In genomic region chr22:39457546-39458442, GRCh38 we compare ENCODE assay signal across 9 cellular contexts. TPM values are rescaled to one million over a fixed set of nuclear protein-coding genes. Genes with fewer than 3 reads are reported as not detected.
A peak's percentile ranks its signal among the peaks of the same experiment; 100 is the strongest.
DNase-seq lines count a peak whose midpoint lies in the region; ATAC-seq and TF ChIP-seq lines count a peak whose summit lies in the region.
"Had no signal": no experiment of that assay in that cellular context is flagged by ENCODE, and none has a peak within 500 bp of the region (broad histone marks: within the 10 kb centered on the region; RNA-seq: fewer than 3 reads in every experiment).

No MANE protein-coding gene starts in this region.

- H3K9me3 ChIP-seq in ES-I3 (ENCODE audit: control insufficient read depth, insufficient read depth, low read length): no peaks in the 10 kb centered on the region
- no peaks in the 10 kb centered on the region for H3K9me3 ChIP-seq in NT2/D1 (ENCODE audit: insufficient read depth, low read length)
- H3K9me3 ChIP-seq in ovary: no peaks in the 10 kb centered on the region

- H3K4me3 ChIP-seq in NT2/D1 (ENCODE audit: insufficient read length, low read depth): peak overlapping the region; percentile 36
- H3K4me3 ChIP-seq in epithelial cell of proximal tubule (ENCODE audit: low read depth, low read length): peak overlapping the region; percentile 34
- H3K4me3 ChIP-seq in ovary: peak overlapping the region; percentile 29

- DNase-seq in NT2/D1 (ENCODE audit: low read depth, low spot score) (no peak), epithelial cell of proximal tubule (ENCODE audit: low read depth) (no peak), ovary (no peak), CD1c-positive myeloid dendritic cell (ENCODE audit: extremely low spot score) (no peak), LoVo (ENCODE audit: low spot score) (no peak)
- DNase-seq: foreskin fibroblast had no signal

- intact Hi-C loops in ovary (cut with DNase I): no loop called here

- no peak for TF ChIP-seq EP300 in ovary (IDR thresholded peaks at IDR 0.05)

- peak overlapping the region; percentile 63 for H3K9ac ChIP-seq in ES-I3 (ENCODE audit: low read depth, low read length)
- H3K9ac ChIP-seq in NT2/D1 (ENCODE audit: insufficient read length, low read depth): peak overlapping the region; percentile 80

- no peaks in the 10 kb centered on the region for H3K36me3 ChIP-seq in ES-I3 (ENCODE audit: insufficient read depth, low read length)
- H3K36me3 ChIP-seq in NT2/D1 (ENCODE audit: insufficient read depth, insufficient read length, low read length): no peaks in the 10 kb centered on the region
- no peaks in the 10 kb centered on the region for H3K36me3 ChIP-seq in ovary

- ATAC-seq in GM18868 (IDR thresholded peaks at IDR 0.05; ENCODE audit: unreplicated experiment) (no peak), HG03139 (IDR thresholded peaks at IDR 0.05; ENCODE audit: unreplicated experiment) (no peak)

- no peak overlapping the region for H3K27ac ChIP-seq in ovary

- H3K27me3 ChIP-seq in NT2/D1 (ENCODE audit: insufficient read depth, insufficient read length) (peaks cover 5% of the 10 kb centered on the region), ovary (peaks cover 2% of the 10 kb centered on the region)

- no peak for TF ChIP-seq CTCF in epithelial cell of proximal tubule (conservative IDR thresholded peaks at IDR 0.05; ENCODE audit: low read depth, low read length)
- TF ChIP-seq CTCF in ovary (IDR thresholded peaks at IDR 0.05): no peak

- H3K4me1 ChIP-seq in ES-I3 (ENCODE audit: insufficient read depth, low read length): peaks cover 10% of the 10 kb centered on the region; the same call in 1 of the 2 replicates
- peaks cover 18% of the 10 kb centered on the region for H3K4me1 ChIP-seq in NT2/D1 (ENCODE audit: insufficient read depth, insufficient read length)
- H3K4me1 ChIP-seq in ovary (ENCODE audit: insufficient read depth): no peaks in the 10 kb centered on the region

- TF ChIP-seq POLR2A in ovary (IDR thresholded peaks at IDR 0.05): no peak

- WGBS in ovary, 3 donors: 1 to 3% (median 1%) methylated on average over 24 to 85 of the region's 85 CpGs

RNA-seq across cellular contexts. Expression of gene MGAT3, which starts 1.0 kb away (rescaled TPM):
- total RNA-seq in epithelial cell of proximal tubule: 0.65 and 2.4 TPM in 2 replicates
- total RNA-seq in ovary: 1 to 10 TPM in 5 of 7 donors, under 1 TPM in 2; 0.91 to 5.9 (median 1.1) TPM
- polyA plus RNA-seq in ovary: 1 to 10 TPM; 2.1 to 2.3 TPM

RNA-seq across cellular contexts. Expression of gene MIEF1, which starts 44.3 kb away (rescaled TPM):
- 22.9 and 26.6 TPM in 2 replicates for total RNA-seq in epithelial cell of proximal tubule
- total RNA-seq in ovary: 10 to 100 TPM; 13.1 to 23.9 (median 19.9) TPM
- 10 to 100 TPM; 11.4 to 19.2 TPM for polyA plus RNA-seq in ovary

RNA-seq across cellular contexts. Expression of gene TAB1, which starts 58.2 kb away (rescaled TPM):
- total RNA-seq in epithelial cell of proximal tubule: 11.0 and 17.7 TPM in 2 replicates
- total RNA-seq in ovary: 10 to 100 TPM; 20.3 to 39.2 (median 30.6) TPM
- polyA plus RNA-seq in ovary: 10 to 100 TPM; 10.7 to 29.5 TPM
